Comparison of ENCODE assay signal across 8 cellular contexts in genomic region chr19:49766938-49767315, GRCh38. TPM values are rescaled to one million over a fixed set of nuclear protein-coding genes. Genes with fewer than 3 reads are reported as not detected.
DNase-seq lines count a peak whose midpoint lies in the region; ATAC-seq and TF ChIP-seq lines count a peak whose summit lies in the region.

Gene AP2A1 (plus strand): TSS chr19:49767001. CDS start chr19:49767134, 133 bp downstream.

- POLR2A ChIA-PET in Caco-2 (lab: Charles Lee): interaction anchor here (0.5 to 1.3 kb wide), 24 partner anchors 14 to 562 kb away, joined by 3 to 13 read pairs (median 4); partner anchors contain the start of genes AKT1S1, ALDH16A1, ATF5 and NUP62

- H3K4me1 ChIP-seq in Caco-2 (peaks cover 23% of the 10 kb centered on the region), Karpas-422 (ENCODE audit: low read length) (peaks cover 23% of the 10 kb centered on the region), colonic mucosa (peaks cover 13% of the 10 kb centered on the region), mesodermal cell (ENCODE audit: control insufficient read depth, insufficient read depth, low read length, poor library complexity, severe bottlenecking) (peaks cover 14% of the 10 kb centered on the region), vagina (peaks cover 31% of the 10 kb centered on the region)

- H3K9me3 Mint-ChIP-seq in Caco-2 (ENCODE audit: unreplicated experiment): no peaks in the 10 kb centered on the region

- no peaks in the 10 kb centered on the region for H3K9me2 ChIP-seq in Karpas-422 (replicated peaks; ENCODE audit: insufficient read depth, low read length)

- H3K9me3 ChIP-seq in Caco-2 (no peaks in the 10 kb centered on the region), Karpas-422 (ENCODE audit: low read length) (no peaks in the 10 kb centered on the region), colonic mucosa (no peaks in the 10 kb centered on the region), mesodermal cell (ENCODE audit: control insufficient read depth, low read length) (no peaks in the 10 kb centered on the region), vagina (no peaks in the 10 kb centered on the region)

- peak within 1 kb of the TSS; percentile 92 for H3K4me2 ChIP-seq in Karpas-422 (ENCODE audit: low read depth, low read length, poor library complexity, severe bottlenecking)

- H3K36me3 ChIP-seq in Caco-2 (ENCODE audit: control insufficient read depth, insufficient read depth, low read length): no peaks in the 10 kb centered on the region
- H3K36me3 ChIP-seq in Karpas-422 (ENCODE audit: insufficient read depth, low read length): no peaks in the 10 kb centered on the region
- no peaks in the 10 kb centered on the region for H3K36me3 ChIP-seq in colonic mucosa
- H3K36me3 ChIP-seq in mesodermal cell (ENCODE audit: control insufficient read depth, insufficient read depth, low read length): peaks cover 23% of the 10 kb centered on the region
- H3K36me3 ChIP-seq in vagina: no peaks in the 10 kb centered on the region

- H3K4me3 Mint-ChIP-seq in Caco-2 (ENCODE audit: unreplicated experiment): peak within 1 kb of the TSS; percentile 86

- no peak for TF ChIP-seq CTCF in Caco-2 (IDR thresholded peaks at IDR 0.05; ENCODE audit: insufficient read depth in 1 of 2, low read depth in 1 of 2, low read length in 1 of 2, severe bottlenecking in 1 of 2, unreplicated experiment in 1 of 2)
- no peak for TF ChIP-seq CTCF in colonic mucosa (IDR thresholded peaks at IDR 0.05)
- TF ChIP-seq CTCF in vagina (IDR thresholded peaks at IDR 0.05): no peak

- no peaks in the 10 kb centered on the region for H3K27me3 Mint-ChIP-seq in Caco-2 (ENCODE audit: insufficient read depth, unreplicated experiment)

- H3K4me3 ChIP-seq in Caco-2 (ENCODE audit: low read depth, low read length) (peak within 1 kb of the TSS; percentile 97), Karpas-422 (ENCODE audit: low read length) (peak within 1 kb of the TSS; percentile 86), colonic mucosa (peak within 1 kb of the TSS; percentile 67), mesodermal cell (ENCODE audit: extremely low read depth, insufficient read depth, low read length, poor library complexity, severe bottlenecking) (peak within 1 kb of the TSS; percentile 98), vagina (peak within 1 kb of the TSS; percentile 66 to 81)

- DNase-seq in Caco-2 (no peak), Karpas-422 (no peak), colonic mucosa (no peak), vagina (ENCODE audit: extremely low spot score in 2 of 2) (no peak), iPS-NIHi11 (ENCODE audit: low spot score) (no peak)

- peaks cover 47% of the 10 kb centered on the region for H3K79me2 ChIP-seq in Karpas-422 (ENCODE audit: low read length)

- H3K36me3 Mint-ChIP-seq in Caco-2 (ENCODE audit: insufficient read depth, unreplicated experiment): peaks cover 35% of the 10 kb centered on the region

- H3K27ac ChIP-seq in Karpas-422 (ENCODE audit: low read length): peak within 1 kb of the TSS; percentile 75
- peak within 1 kb of the TSS; percentile 87 for H3K27ac ChIP-seq in colonic mucosa
- H3K27ac ChIP-seq in mesodermal cell (ENCODE audit: low read depth, low read length, severe bottlenecking): peak within 1 kb of the TSS; percentile 99
- H3K27ac ChIP-seq in vagina: peak within 1 kb of the TSS; percentile 96

- TF ChIP-seq POLR2A in vagina (IDR thresholded peaks at IDR 0.05): peak in 1 of 2 donors; percentile 47

- H4K20me1 ChIP-seq in Karpas-422 (ENCODE audit: insufficient read depth, low read depth, low read length): peaks cover 11% of the 10 kb centered on the region; the same call in 1 of the 2 replicates

- H3K9ac ChIP-seq in Karpas-422 (ENCODE audit: low read length) (peak within 1 kb of the TSS; percentile 77), colonic mucosa (ENCODE audit: low read depth in 2 of 2, low read length in 2 of 2) (peak within 1 kb of the TSS; percentile 79 to 97)

- peak within 1 kb of the TSS; percentile 15; the same call in 1 of the 2 replicates for H2AFZ ChIP-seq in Karpas-422 (ENCODE audit: low read length)

- CTCF ChIA-PET in Caco-2 (lab: Charles Lee): interaction anchor here (0.6 to 1.5 kb wide), 9 partner anchors 19 to 959 kb away, joined by 3 to 8 read pairs (median 4); partner anchors contain the start of genes NTF4 and PRMT1

- H3K27ac Mint-ChIP-seq in Caco-2 (ENCODE audit: unreplicated experiment): peak within 1 kb of the TSS; percentile 78

- ATAC-seq in GM18520 (IDR thresholded peaks at IDR 0.05; ENCODE audit: unreplicated experiment) (no peak), HG03378 (IDR thresholded peaks at IDR 0.05; ENCODE audit: unreplicated experiment) (no peak)

- peaks cover 21% of the 10 kb centered on the region for H3K4me1 Mint-ChIP-seq in Caco-2 (ENCODE audit: low read depth, unreplicated experiment)

- intact Hi-C loops in Caco-2 (cut with micrococcal nuclease; ENCODE audit: unreplicated experiment): loop anchor here (1.0 to 5.0 kb wide), 6 partner anchors 42 to 126 kb away; partner anchors contain the start of genes AKT1S1, PRMT1, PTOV1 and RRAS
- intact Hi-C loops in colonic mucosa (cut with DNase I): no loop called here
- intact Hi-C loops in vagina (cut with DNase I): loop anchor here (5.0 kb wide), 2 partner anchors 40 to 110 kb away; partner anchors contain the start of genes AKT1S1 and TBC1D17

- 0 to 1% methylated on average over 26 to 27 of the region's 39 CpGs for WGBS in mesodermal cell (ENCODE audit: insufficient coverage in 2 of 2), 2 experiments

- BruUV-seq in Caco-2 (replicated peaks; lab: Mats Ljungman, UMichigan): no TSS peak

- H3K27me3 ChIP-seq in Caco-2 (replicated peaks; ENCODE audit: control insufficient read depth, insufficient read depth, low read length): no peaks in the 10 kb centered on the region
- H3K27me3 ChIP-seq in Karpas-422 (ENCODE audit: low read length): no peaks in the 10 kb centered on the region
- H3K27me3 ChIP-seq in colonic mucosa: no peaks in the 10 kb centered on the region
- no peaks in the 10 kb centered on the region for H3K27me3 ChIP-seq in vagina

RNA-seq across cellular contexts. Expression of gene AP2A1, which starts in this region (rescaled TPM):
- total RNA-seq in Caco-2 (2022): 107 and 126 TPM in 2 replicates
- 32.4 and 54.7 TPM in 2 replicates for total RNA-seq in Karpas-422 (2014; rRNA removed; shearing (Covaris generic); ENCODE audit: low replicate concordance)
- total RNA-seq in colonic mucosa: 10 to 100 TPM; 80.0 to 92.1 TPM
- 104 TPM for polyA plus RNA-seq in mesodermal cell (2013, experiment 1 of 2)
- polyA plus RNA-seq in mesodermal cell (2013, experiment 2 of 2): 92.7 TPM
- 80.8 TPM for total RNA-seq in vagina
